10 cellular contexts compared by ENCODE assay signal in genomic region chr2:54053830-54054229, GRCh38.
DNase-seq lines count a peak whose midpoint lies in the region; ATAC-seq and TF ChIP-seq lines count a peak whose summit lies in the region.
"Had no signal": no experiment of that assay in that cellular context is flagged by ENCODE, and none has a peak within 500 bp of the region (broad histone marks: within the 10 kb centered on the region; RNA-seq: fewer than 3 reads in every experiment).

No MANE protein-coding gene starts in this region.

- H3K27me3 ChIP-seq in KMS-11 (ENCODE audit: insufficient read depth, low read depth) (no peaks in the 10 kb centered on the region), left lung (no peaks in the 10 kb centered on the region), ovary (no peaks in the 10 kb centered on the region)

- TF ChIP-seq POLR2A in ovary (IDR thresholded peaks at IDR 0.05): no peak

- H3K9ac ChIP-seq in KMS-11: peak overlapping the region; percentile 9
- H3K9ac ChIP-seq: parathyroid adenoma had no signal

- H3K36me3 ChIP-seq in HEK293 (ENCODE audit: control insufficient read depth in 2 of 2, insufficient read depth in 1 of 2, low read length in 2 of 2): no peaks in the 10 kb centered on the region
- no peaks in the 10 kb centered on the region for H3K36me3 ChIP-seq in KMS-11 (ENCODE audit: insufficient read depth)
- H3K36me3 ChIP-seq in left lung: no peaks in the 10 kb centered on the region
- H3K36me3 ChIP-seq in ovary: no peaks in the 10 kb centered on the region

- H3K79me2 ChIP-seq in KMS-11 (ENCODE audit: insufficient read depth, low read depth): no peaks in the 10 kb centered on the region
- H3K79me2 ChIP-seq: parathyroid adenoma had no signal

- TF ChIP-seq EP300 in ovary (IDR thresholded peaks at IDR 0.05): no peak

- DNase-seq in left lung (no peak), NCI-H2081 (lab: John Stamatoyannopoulos, UW) (no peak), ovary (no peak), NCI-H1436 (lab: John Stamatoyannopoulos, UW) (no peak), NCI-H2227 treated with DMSO at 0.1 percent for 48 hours (lab: John Stamatoyannopoulos, UW) (no peak)
- DNase-seq: IMR-90 had no signal

- H3K4me3 ChIP-seq in HEK293 (ENCODE audit: low read depth, low read length) (no peak overlapping the region), KMS-11 (IDR thresholded peaks at IDR 0.05; ENCODE audit: insufficient read depth, low read depth, low read length) (no peak overlapping the region), left lung (no peak overlapping the region), ovary (no peak overlapping the region)

- H2AFZ ChIP-seq in KMS-11 (ENCODE audit: low read depth): peak overlapping the region; percentile 66
- H2AFZ ChIP-seq: parathyroid adenoma had no signal

- 64 to 78% (median 76%) methylated on average over 2 of the region's 2 CpGs for WGBS in ovary, 3 donors

- intact Hi-C loops in left lung (cut with DNase I) (no loop called here), ovary (cut with DNase I) (no loop called here)

- H3K9me3 ChIP-seq in HEK293 (ENCODE audit: control insufficient read depth, insufficient read depth, low read depth, low read length): no peaks in the 10 kb centered on the region
- no peaks in the 10 kb centered on the region for H3K9me3 ChIP-seq in left lung
- H3K9me3 ChIP-seq in ovary: no peaks in the 10 kb centered on the region

- no peaks in the 10 kb centered on the region for H3K4me1 ChIP-seq in HEK293 (ENCODE audit: control insufficient read depth, insufficient read depth, low read length)
- peaks cover 64% of the 10 kb centered on the region for H3K4me1 ChIP-seq in KMS-11 (ENCODE audit: low read depth, poor library complexity, severe bottlenecking)
- H3K4me1 ChIP-seq in left lung: peaks cover 3 to 4% of the 10 kb centered on the region in 2 donors
- H3K4me1 ChIP-seq in ovary (ENCODE audit: insufficient read depth): no peaks in the 10 kb centered on the region
- H3K4me1 ChIP-seq: parathyroid adenoma had no signal

- POLR2A ChIA-PET in HEK293 (lab: Yijun Ruan, JAX): no interaction called here

- TF ChIP-seq CTCF in HEK293 (tag by site-specific recombination; IDR thresholded peaks at IDR 0.05) (no peak), KMS-11 (conservative IDR thresholded peaks at IDR 0.05; ENCODE audit: low read depth, low read length) (no peak), left lung (IDR thresholded peaks at IDR 0.05) (no peak), ovary (IDR thresholded peaks at IDR 0.05) (no peak)

- peak overlapping the region; percentile 61 for H3K4me2 ChIP-seq in KMS-11

- ATAC-seq in GM18868 (IDR thresholded peaks at IDR 0.05; ENCODE audit: unreplicated experiment) (peak; percentile 41), left lung (peak; percentile 27)

- CTCF ChIA-PET in HEK293 (lab: Yijun Ruan, JAX): interaction anchor here (0.7 kb wide), 1 partner anchor 390 kb away, joined by 4 read pairs; no protein-coding TSS in a partner anchor

- H4K20me1 ChIP-seq in KMS-11 (ENCODE audit: insufficient read depth): no peaks in the 10 kb centered on the region

- H3K27ac ChIP-seq in HEK293 (ENCODE audit: extremely low read depth, low read depth, low read length): no peak overlapping the region
- H3K27ac ChIP-seq in KMS-11: peak overlapping the region; percentile 63
- H3K27ac ChIP-seq in left lung: peak overlapping the region in 1 of 2 donors; percentile 17
- H3K27ac ChIP-seq in ovary: no peak overlapping the region
- H3K27ac ChIP-seq: parathyroid adenoma had no signal

TF ChIP-seq in HEK293, 187 proteins besides CTCF, POLR2A, EP300 and RAD21:
- TF ChIP-seq ZNF223 (tag by site-specific recombination; IDR thresholded peaks at IDR 0.05) (no peak), SCRT2 (tag by site-specific recombination; IDR thresholded peaks at IDR 0.05) (peak; percentile 42; the same call in 1 of the 2 replicates)
